Comparison of ENCODE assay signal across 15 cellular contexts in the genomic region with DNA sequence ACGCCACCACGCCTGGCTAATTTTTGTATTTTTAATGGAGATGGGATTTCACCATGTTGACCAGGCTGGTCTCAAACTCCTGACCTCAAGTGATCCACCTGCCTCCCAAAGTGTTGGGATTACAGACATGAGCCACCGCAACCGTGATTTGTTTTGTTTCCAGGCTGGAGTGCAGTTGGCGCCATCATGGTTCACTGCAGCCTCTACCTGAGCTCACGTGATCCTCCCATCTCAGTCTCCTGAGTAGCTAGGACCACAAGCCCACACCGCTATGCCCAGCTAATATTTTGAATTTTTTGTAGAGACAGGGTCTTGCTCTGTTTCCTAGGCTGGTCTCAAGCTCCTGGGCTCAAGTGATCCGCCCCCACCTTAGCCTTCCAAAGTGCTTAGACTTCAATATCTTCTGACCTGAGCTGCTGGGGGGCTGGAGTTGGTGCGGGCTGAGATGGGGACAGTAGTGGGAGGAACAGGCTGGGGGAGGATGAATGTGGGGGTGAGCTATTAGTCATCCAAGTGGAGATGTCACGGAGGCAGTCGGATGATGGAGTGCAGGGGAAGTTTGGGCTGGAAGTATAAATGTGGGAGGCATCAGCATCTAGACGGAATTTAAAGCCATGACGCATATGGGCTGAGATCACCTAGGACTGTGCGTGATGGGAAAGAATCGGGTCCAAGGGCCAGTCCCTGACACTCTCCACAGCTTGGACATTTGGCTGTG. TPM values are rescaled to one million over a fixed set of nuclear protein-coding genes. Genes with fewer than 3 reads are reported as not detected.
DNase-seq lines count a peak whose midpoint lies in the region; ATAC-seq and TF ChIP-seq lines count a peak whose summit lies in the region.
"Had no signal": no experiment of that assay in that cellular context is flagged by ENCODE, and none has a peak within 500 bp of the region (broad histone marks: within the 10 kb centered on the region; RNA-seq: fewer than 3 reads in every experiment).

No MANE protein-coding gene starts in this region.

- peak overlapping the region; percentile 30 for H3K4me3 Mint-ChIP-seq in activated CD4-positive, alpha-beta T cell treated with anti-CD3 and anti-CD28 coated beads, Interleukin-2, amount 10 ng/mL, durations not matched to agents 24 days and 14 days
- H3K4me3 Mint-ChIP-seq in activated CD4-positive, alpha-beta T cell treated with anti-CD3 and anti-CD28 coated beads, Interleukin-2, amount 10 ng/mL, durations not matched to agents 7 days and 5 days: no peak overlapping the region
- H3K4me3 Mint-ChIP-seq in activated CD8-positive, alpha-beta T cell treated with anti-CD3 and anti-CD28 coated beads for 36 hours: no peak overlapping the region
- H3K4me3 Mint-ChIP-seq: H9 had no signal

- CTCF ChIA-PET in activated CD4-positive, alpha-beta T cell treated with anti-CD3 and anti-CD28 coated beads, Interleukin-2, amount 10 ng/mL, durations not matched to agents 7 days and 5 days (lab: Charles Lee): interaction anchor here (0.7 to 9.0 kb wide), 6 partner anchors 13 to 174 kb away, joined by 3 to 187 read pairs (median 4); partner anchors contain the start of gene ZMYND8
- CTCF ChIA-PET in activated CD8-positive, alpha-beta T cell treated with anti-CD3 and anti-CD28 coated beads for 36 hours (lab: Charles Lee): interaction anchor here (1.1 to 11.3 kb wide), 6 partner anchors 26 to 284 kb away, joined by 3 to 620 read pairs (median 82); partner anchors contain the start of gene ZMYND8

- no peaks in the 10 kb centered on the region for H3K36me3 Mint-ChIP-seq in activated CD4-positive, alpha-beta T cell treated with anti-CD3 and anti-CD28 coated beads, Interleukin-2, amount 10 ng/mL, durations not matched to agents 24 days and 14 days (ENCODE audit: low read depth)
- no peaks in the 10 kb centered on the region for H3K36me3 Mint-ChIP-seq in activated CD4-positive, alpha-beta T cell treated with anti-CD3 and anti-CD28 coated beads, Interleukin-2, amount 10 ng/mL, durations not matched to agents 7 days and 5 days (ENCODE audit: low read depth)
- no peaks in the 10 kb centered on the region for H3K36me3 Mint-ChIP-seq in activated CD8-positive, alpha-beta T cell treated with anti-CD3 and anti-CD28 coated beads for 36 hours (ENCODE audit: low read depth)

- ATAC-seq in activated CD8-positive, alpha-beta T cell treated with anti-CD3 and anti-CD28 coated beads for 36 hours: no peak
- ATAC-seq in left colon: no peak
- ATAC-seq in HG02840 (IDR thresholded peaks at IDR 0.05; ENCODE audit: low FRiP score, unreplicated experiment): no peak
- no peak for ATAC-seq in GM18861 (IDR thresholded peaks at IDR 0.05; ENCODE audit: unreplicated experiment)

- no peak for TF ChIP-seq POLR2A in spleen (IDR thresholded peaks at IDR 0.05)

- H3K9me3 ChIP-seq in spleen: no peaks in the 10 kb centered on the region
- H3K9me3 ChIP-seq: upper lobe of left lung had no signal

- H3K4me3 ChIP-seq in fibroblast of villous mesenchyme (ENCODE audit: low read depth, low read length) (no peak overlapping the region), spleen (no peak overlapping the region)
- H3K4me3 ChIP-seq: upper lobe of left lung had no signal

- TF ChIP-seq CTCF in activated CD8-positive, alpha-beta T cell treated with anti-CD3 and anti-CD28 coated beads for 36 hours (IDR thresholded peaks at IDR 0.05): no peak
- no peak for TF ChIP-seq CTCF in fibroblast of villous mesenchyme (IDR thresholded peaks at IDR 0.05; ENCODE audit: insufficient read depth, low read depth, low read length)
- TF ChIP-seq CTCF in spleen (IDR thresholded peaks at IDR 0.05 in 8 of 11, conservative IDR thresholded peaks at IDR 0.05 in 3 of 11): no peak

- intact Hi-C loops in activated CD4-positive, alpha-beta T cell treated with anti-CD3 and anti-CD28 coated beads, Interleukin-2, amount 10 ng/mL, durations not matched to agents 24 days and 14 days (cut with micrococcal nuclease): loop anchor here (1.0 to 5.0 kb wide), 4 partner anchors 25 to 622 kb away; no protein-coding TSS in a partner anchor
- intact Hi-C loops in activated CD8-positive, alpha-beta T cell treated with anti-CD3 and anti-CD28 coated beads for 36 hours (cut with micrococcal nuclease): loop anchor here (5.0 kb wide), 1 partner anchor 182 kb away; no protein-coding TSS in a partner anchor
- intact Hi-C loops in spleen (cut with DNase I; ENCODE audit: low total_unique reads) (loop anchor here (5.0 to 10.0 kb wide), 2 partner anchors 182 to 625 kb away; no protein-coding TSS in a partner anchor), left colon (cut with DNase I, micrococcal nuclease) (loop anchor here (5.0 to 10.0 kb wide), 3 partner anchors 107 to 245 kb away; no protein-coding TSS in a partner anchor)

- H3K27ac ChIP-seq in spleen: peak overlapping the region in 6 of 8 donors; percentile 51 to 81 (median 61)

- no peak for DNase-seq in activated CD4-positive, alpha-beta T cell treated with anti-CD3 and anti-CD28 coated beads, Interleukin-2, amount 10 ng/mL, durations not matched to agents 24 days and 14 days
- no peak for DNase-seq in activated CD4-positive, alpha-beta T cell treated with anti-CD3 and anti-CD28 coated beads, Interleukin-2, amount 10 ng/mL, durations not matched to agents 7 days and 5 days
- DNase-seq in activated CD8-positive, alpha-beta T cell treated with anti-CD3 and anti-CD28 coated beads for 36 hours: no peak
- DNase-seq in fibroblast of villous mesenchyme (ENCODE audit: low read depth): peak; percentile 87
- DNase-seq in spleen: no peak
- no peak for DNase-seq in left colon
- DNase-seq: activated effector memory CD4-positive, alpha-beta T cell treated with anti-CD3 and anti-CD28 coated beads, Interleukin-2, amount 50 U/mL, for 16 hours; cerebellar nuclear complex; H9; NCI-H1092 treated with DMSO at 0.1 percent for 48 hours; NCI-H510A; SHP77 treated with DMSO at 0.1 percent for 48 hours; upper lobe of left lung had no signal

- no peaks in the 10 kb centered on the region for H3K36me3 ChIP-seq in spleen
- H3K36me3 ChIP-seq: upper lobe of left lung had no signal

- H3K27ac Mint-ChIP-seq in activated CD4-positive, alpha-beta T cell treated with anti-CD3 and anti-CD28 coated beads, Interleukin-2, amount 10 ng/mL, durations not matched to agents 24 days and 14 days: peak overlapping the region; percentile 80
- H3K27ac Mint-ChIP-seq in activated CD4-positive, alpha-beta T cell treated with anti-CD3 and anti-CD28 coated beads, Interleukin-2, amount 10 ng/mL, durations not matched to agents 7 days and 5 days: no peak overlapping the region
- peak overlapping the region; percentile 18 for H3K27ac Mint-ChIP-seq in activated CD8-positive, alpha-beta T cell treated with anti-CD3 and anti-CD28 coated beads for 36 hours

- H3K4me1 ChIP-seq in spleen: peaks cover 11 to 39% (median 21%) of the 10 kb centered on the region in 6 donors

- H3K27me3 ChIP-seq in spleen (replicated peaks in 1 of 7): no peaks in the 10 kb centered on the region
- H3K27me3 ChIP-seq: upper lobe of left lung had no signal

- no peaks in the 10 kb centered on the region for H3K9me3 Mint-ChIP-seq in activated CD4-positive, alpha-beta T cell treated with anti-CD3 and anti-CD28 coated beads, Interleukin-2, amount 10 ng/mL, durations not matched to agents 24 days and 14 days
- H3K9me3 Mint-ChIP-seq in activated CD4-positive, alpha-beta T cell treated with anti-CD3 and anti-CD28 coated beads, Interleukin-2, amount 10 ng/mL, durations not matched to agents 7 days and 5 days: no peaks in the 10 kb centered on the region
- H3K9me3 Mint-ChIP-seq in activated CD8-positive, alpha-beta T cell treated with anti-CD3 and anti-CD28 coated beads for 36 hours: no peaks in the 10 kb centered on the region
- H3K9me3 Mint-ChIP-seq: H9 had no signal

- WGBS in spleen, 5 donors: 88 to 90% (median 90%) methylated on average over 15 of the region's 15 CpGs

- H3K4me1 Mint-ChIP-seq in activated CD4-positive, alpha-beta T cell treated with anti-CD3 and anti-CD28 coated beads, Interleukin-2, amount 10 ng/mL, durations not matched to agents 24 days and 14 days: peaks cover 24% of the 10 kb centered on the region
- peaks cover 27% of the 10 kb centered on the region for H3K4me1 Mint-ChIP-seq in activated CD4-positive, alpha-beta T cell treated with anti-CD3 and anti-CD28 coated beads, Interleukin-2, amount 10 ng/mL, durations not matched to agents 7 days and 5 days
- peaks cover 27% of the 10 kb centered on the region for H3K4me1 Mint-ChIP-seq in activated CD8-positive, alpha-beta T cell treated with anti-CD3 and anti-CD28 coated beads for 36 hours (ENCODE audit: low read depth)

- no peaks in the 10 kb centered on the region for H3K27me3 Mint-ChIP-seq in activated CD4-positive, alpha-beta T cell treated with anti-CD3 and anti-CD28 coated beads, Interleukin-2, amount 10 ng/mL, durations not matched to agents 24 days and 14 days
- peaks cover 2% of the 10 kb centered on the region for H3K27me3 Mint-ChIP-seq in activated CD4-positive, alpha-beta T cell treated with anti-CD3 and anti-CD28 coated beads, Interleukin-2, amount 10 ng/mL, durations not matched to agents 7 days and 5 days
- H3K27me3 Mint-ChIP-seq in activated CD8-positive, alpha-beta T cell treated with anti-CD3 and anti-CD28 coated beads for 36 hours: no peaks in the 10 kb centered on the region

- POLR2A ChIA-PET in activated CD4-positive, alpha-beta T cell treated with anti-CD3 and anti-CD28 coated beads, Interleukin-2, amount 10 ng/mL, durations not matched to agents 7 days and 5 days (lab: Charles Lee): no interaction called here
- POLR2A ChIA-PET in activated CD8-positive, alpha-beta T cell treated with anti-CD3 and anti-CD28 coated beads for 36 hours (lab: Charles Lee): interaction anchor here (2.1 kb wide), 1 partner anchor 23 kb away, joined by 7 read pairs; the partner anchor contains the start of gene ZMYND8

RNA-seq across cellular contexts. Expression of gene ZMYND8, which starts 23.1 kb away (rescaled TPM):
- total RNA-seq in activated CD4-positive, alpha-beta T cell treated with anti-CD3 and anti-CD28 coated beads, Interleukin-2, amount 10 ng/mL, durations not matched to agents 24 days and 14 days: 38.1 and 40.0 TPM in 2 replicates
- 10 to 100 TPM; 44.6 to 55.6 TPM for total RNA-seq in activated CD4-positive, alpha-beta T cell treated with anti-CD3 and anti-CD28 coated beads, Interleukin-2, amount 10 ng/mL, durations not matched to agents 7 days and 5 days
- 10 to 100 TPM; 31.9 to 33.4 TPM for total RNA-seq in activated CD8-positive, alpha-beta T cell treated with anti-CD3 and anti-CD28 coated beads for 36 hours
- 14.8 and 20.3 TPM in 2 replicates for total RNA-seq in fibroblast of villous mesenchyme
- total RNA-seq in spleen: 10 to 100 TPM; 30.3 to 64.0 (median 56.0) TPM
- polyA plus RNA-seq in spleen: 10 to 100 TPM; 12.5 to 16.8 (median 15.6) TPM
- total RNA-seq in left colon: 10 to 100 TPM; 42.8 to 48.4 TPM
